In the genomic region with DNA sequence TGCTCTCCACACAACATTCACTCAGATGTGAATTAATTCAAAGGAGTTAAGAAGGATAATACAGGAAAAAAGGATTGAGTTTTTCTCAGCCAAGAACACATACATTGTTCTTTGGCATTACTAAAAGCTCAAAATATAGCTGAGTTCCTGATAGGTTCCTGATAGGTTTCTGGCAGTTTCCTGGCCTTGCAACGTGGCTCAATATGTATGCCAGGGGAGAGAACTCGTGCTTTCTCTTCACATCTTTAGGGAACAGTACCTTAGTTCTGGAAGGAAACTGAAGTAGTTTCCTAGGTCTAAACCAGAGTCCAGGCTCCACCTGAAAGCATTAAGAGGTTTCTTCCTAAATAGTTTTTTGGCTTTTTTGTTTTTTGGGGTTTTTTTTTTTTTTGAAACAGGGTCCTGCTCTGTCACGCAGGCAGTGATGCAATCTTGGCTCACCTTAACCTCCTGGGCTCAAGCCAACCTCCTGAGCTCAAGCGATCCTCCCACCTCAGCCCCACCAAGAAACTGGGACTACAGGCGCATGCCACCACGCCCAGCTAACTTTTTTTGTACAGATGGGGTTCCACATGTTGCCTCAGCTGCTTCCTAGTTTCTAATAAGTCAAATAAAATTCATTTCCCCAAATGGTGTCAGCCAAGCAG, we compare ENCODE assay signal across 1 cellular context.
TF ChIP-seq lines count a peak whose summit lies in the region.

No MANE protein-coding gene starts in this region.

TF ChIP-seq in K562, 482 proteins besides CTCF, POLR2A, EP300 and RAD21 (continued from another document and continues in another):
- TF ChIP-seq, protein P1, sequence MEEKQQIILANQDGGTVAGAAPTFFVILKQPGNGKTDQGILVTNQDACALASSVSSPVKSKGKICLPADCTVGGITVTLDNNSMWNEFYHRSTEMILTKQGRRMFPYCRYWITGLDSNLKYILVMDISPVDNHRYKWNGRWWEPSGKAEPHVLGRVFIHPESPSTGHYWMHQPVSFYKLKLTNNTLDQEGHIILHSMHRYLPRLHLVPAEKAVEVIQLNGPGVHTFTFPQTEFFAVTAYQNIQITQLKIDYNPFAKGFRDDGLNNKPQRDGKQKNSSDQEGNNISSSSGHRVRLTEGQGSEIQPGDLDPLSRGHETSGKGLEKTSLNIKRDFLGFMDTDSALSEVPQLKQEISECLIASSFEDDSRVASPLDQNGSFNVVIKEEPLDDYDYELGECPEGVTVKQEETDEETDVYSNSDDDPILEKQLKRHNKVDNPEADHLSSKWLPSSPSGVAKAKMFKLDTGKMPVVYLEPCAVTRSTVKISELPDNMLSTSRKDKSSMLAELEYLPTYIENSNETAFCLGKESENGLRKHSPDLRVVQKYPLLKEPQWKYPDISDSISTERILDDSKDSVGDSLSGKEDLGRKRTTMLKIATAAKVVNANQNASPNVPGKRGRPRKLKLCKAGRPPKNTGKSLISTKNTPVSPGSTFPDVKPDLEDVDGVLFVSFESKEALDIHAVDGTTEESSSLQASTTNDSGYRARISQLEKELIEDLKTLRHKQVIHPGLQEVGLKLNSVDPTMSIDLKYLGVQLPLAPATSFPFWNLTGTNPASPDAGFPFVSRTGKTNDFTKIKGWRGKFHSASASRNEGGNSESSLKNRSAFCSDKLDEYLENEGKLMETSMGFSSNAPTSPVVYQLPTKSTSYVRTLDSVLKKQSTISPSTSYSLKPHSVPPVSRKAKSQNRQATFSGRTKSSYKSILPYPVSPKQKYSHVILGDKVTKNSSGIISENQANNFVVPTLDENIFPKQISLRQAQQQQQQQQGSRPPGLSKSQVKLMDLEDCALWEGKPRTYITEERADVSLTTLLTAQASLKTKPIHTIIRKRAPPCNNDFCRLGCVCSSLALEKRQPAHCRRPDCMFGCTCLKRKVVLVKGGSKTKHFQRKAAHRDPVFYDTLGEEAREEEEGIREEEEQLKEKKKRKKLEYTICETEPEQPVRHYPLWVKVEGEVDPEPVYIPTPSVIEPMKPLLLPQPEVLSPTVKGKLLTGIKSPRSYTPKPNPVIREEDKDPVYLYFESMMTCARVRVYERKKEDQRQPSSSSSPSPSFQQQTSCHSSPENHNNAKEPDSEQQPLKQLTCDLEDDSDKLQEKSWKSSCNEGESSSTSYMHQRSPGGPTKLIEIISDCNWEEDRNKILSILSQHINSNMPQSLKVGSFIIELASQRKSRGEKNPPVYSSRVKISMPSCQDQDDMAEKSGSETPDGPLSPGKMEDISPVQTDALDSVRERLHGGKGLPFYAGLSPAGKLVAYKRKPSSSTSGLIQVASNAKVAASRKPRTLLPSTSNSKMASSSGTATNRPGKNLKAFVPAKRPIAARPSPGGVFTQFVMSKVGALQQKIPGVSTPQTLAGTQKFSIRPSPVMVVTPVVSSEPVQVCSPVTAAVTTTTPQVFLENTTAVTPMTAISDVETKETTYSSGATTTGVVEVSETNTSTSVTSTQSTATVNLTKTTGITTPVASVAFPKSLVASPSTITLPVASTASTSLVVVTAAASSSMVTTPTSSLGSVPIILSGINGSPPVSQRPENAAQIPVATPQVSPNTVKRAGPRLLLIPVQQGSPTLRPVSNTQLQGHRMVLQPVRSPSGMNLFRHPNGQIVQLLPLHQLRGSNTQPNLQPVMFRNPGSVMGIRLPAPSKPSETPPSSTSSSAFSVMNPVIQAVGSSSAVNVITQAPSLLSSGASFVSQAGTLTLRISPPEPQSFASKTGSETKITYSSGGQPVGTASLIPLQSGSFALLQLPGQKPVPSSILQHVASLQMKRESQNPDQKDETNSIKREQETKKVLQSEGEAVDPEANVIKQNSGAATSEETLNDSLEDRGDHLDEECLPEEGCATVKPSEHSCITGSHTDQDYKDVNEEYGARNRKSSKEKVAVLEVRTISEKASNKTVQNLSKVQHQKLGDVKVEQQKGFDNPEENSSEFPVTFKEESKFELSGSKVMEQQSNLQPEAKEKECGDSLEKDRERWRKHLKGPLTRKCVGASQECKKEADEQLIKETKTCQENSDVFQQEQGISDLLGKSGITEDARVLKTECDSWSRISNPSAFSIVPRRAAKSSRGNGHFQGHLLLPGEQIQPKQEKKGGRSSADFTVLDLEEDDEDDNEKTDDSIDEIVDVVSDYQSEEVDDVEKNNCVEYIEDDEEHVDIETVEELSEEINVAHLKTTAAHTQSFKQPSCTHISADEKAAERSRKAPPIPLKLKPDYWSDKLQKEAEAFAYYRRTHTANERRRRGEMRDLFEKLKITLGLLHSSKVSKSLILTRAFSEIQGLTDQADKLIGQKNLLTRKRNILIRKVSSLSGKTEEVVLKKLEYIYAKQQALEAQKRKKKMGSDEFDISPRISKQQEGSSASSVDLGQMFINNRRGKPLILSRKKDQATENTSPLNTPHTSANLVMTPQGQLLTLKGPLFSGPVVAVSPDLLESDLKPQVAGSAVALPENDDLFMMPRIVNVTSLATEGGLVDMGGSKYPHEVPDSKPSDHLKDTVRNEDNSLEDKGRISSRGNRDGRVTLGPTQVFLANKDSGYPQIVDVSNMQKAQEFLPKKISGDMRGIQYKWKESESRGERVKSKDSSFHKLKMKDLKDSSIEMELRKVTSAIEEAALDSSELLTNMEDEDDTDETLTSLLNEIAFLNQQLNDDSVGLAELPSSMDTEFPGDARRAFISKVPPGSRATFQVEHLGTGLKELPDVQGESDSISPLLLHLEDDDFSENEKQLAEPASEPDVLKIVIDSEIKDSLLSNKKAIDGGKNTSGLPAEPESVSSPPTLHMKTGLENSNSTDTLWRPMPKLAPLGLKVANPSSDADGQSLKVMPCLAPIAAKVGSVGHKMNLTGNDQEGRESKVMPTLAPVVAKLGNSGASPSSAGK (IDR thresholded peaks at IDR 0.05) = no peak
- TF ChIP-seq HMGXB4 (CRISPR knock-in tag; IDR thresholded peaks at IDR 0.05) (no peak), RB1 (IDR thresholded peaks at IDR 0.05; ENCODE audit: low read depth) (no peak), WHSC1 (IDR thresholded peaks at IDR 0.05; ENCODE audit: low read length) (no peak), EZH2 (IDR thresholded peaks at IDR 0.05; ENCODE audit: borderline replicate concordance, low read depth, low read length) (no peak), GABPA (tag; conservative IDR thresholded peaks at IDR 0.05; ENCODE audit: low read depth) (no peak), U2AF1 (optimal IDR thresholded peaks at IDR 0.05; ENCODE audit: low read depth, low read length) (no peak), ZNF79 (CRISPR knock-in tag; IDR thresholded peaks at IDR 0.05; ENCODE audit: low read depth) (no peak)
- TF ChIP-seq, protein P2, sequence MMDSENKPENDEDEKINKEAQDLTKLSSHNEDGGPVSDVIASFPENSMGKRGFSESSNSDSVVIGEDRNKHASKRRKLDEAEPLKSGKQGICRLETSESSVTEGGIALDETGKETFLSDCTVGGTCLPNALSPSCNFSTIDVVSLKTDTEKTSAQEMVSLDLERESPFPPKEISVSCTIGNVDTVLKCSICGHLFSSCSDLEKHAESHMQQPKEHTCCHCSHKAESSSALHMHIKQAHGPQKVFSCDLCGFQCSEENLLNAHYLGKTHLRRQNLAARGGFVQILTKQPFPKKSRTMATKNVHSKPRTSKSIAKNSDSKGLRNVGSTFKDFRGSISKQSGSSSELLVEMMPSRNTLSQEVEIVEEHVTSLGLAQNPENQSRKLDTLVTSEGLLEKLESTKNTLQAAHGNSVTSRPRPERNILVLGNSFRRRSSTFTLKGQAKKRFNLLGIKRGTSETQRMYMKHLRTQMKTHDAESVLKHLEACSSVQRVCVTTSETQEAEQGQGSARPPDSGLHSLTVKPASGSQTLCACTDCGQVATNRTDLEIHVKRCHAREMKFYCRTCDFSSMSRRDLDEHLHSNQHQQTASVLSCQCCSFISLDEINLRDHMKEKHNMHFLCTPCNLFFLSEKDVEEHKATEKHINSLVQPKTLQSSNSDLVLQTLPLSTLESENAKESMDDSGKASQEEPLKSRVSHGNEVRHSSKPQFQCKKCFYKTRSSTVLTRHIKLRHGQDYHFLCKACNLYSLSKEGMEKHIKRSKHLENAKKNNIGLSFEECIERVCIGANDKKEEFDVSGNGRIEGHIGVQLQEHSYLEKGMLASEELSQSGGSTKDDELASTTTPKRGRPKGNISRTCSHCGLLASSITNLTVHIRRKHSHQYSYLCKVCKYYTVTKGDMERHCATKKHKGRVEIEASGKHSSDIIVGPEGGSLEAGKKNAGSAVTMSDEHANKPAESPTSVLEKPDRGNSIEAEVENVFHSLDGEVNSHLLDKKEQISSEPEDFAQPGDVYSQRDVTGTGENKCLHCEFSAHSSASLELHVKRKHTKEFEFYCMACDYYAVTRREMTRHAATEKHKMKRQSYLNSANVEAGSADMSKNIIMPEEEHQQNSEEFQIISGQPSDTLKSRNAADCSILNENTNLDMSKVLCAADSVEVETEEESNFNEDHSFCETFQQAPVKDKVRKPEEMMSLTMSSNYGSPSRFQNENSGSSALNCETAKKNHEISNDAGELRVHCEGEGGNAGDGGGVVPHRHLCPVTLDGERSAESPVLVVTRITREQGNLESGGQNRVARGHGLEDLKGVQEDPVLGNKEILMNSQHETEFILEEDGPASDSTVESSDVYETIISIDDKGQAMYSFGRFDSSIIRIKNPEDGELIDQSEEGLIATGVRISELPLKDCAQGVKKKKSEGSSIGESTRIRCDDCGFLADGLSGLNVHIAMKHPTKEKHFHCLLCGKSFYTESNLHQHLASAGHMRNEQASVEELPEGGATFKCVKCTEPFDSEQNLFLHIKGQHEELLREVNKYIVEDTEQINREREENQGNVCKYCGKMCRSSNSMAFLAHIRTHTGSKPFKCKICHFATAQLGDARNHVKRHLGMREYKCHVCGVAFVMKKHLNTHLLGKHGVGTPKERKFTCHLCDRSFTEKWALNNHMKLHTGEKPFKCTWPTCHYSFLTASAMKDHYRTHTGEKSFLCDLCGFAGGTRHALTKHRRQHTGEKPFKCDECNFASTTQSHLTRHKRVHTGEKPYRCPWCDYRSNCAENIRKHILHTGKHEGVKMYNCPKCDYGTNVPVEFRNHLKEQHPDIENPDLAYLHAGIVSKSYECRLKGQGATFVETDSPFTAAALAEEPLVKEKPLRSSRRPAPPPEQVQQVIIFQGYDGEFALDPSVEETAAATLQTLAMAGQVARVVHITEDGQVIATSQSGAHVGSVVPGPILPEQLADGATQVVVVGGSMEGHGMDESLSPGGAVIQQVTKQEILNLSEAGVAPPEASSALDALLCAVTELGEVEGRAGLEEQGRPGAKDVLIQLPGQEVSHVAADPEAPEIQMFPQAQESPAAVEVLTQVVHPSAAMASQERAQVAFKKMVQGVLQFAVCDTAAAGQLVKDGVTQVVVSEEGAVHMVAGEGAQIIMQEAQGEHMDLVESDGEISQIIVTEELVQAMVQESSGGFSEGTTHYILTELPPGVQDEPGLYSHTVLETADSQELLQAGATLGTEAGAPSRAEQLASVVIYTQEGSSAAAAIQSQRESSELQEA (IDR thresholded peaks at IDR 0.05; ENCODE audit: low read depth) = no peak
